1 cellular context compared by ENCODE assay signal in the genomic region with DNA sequence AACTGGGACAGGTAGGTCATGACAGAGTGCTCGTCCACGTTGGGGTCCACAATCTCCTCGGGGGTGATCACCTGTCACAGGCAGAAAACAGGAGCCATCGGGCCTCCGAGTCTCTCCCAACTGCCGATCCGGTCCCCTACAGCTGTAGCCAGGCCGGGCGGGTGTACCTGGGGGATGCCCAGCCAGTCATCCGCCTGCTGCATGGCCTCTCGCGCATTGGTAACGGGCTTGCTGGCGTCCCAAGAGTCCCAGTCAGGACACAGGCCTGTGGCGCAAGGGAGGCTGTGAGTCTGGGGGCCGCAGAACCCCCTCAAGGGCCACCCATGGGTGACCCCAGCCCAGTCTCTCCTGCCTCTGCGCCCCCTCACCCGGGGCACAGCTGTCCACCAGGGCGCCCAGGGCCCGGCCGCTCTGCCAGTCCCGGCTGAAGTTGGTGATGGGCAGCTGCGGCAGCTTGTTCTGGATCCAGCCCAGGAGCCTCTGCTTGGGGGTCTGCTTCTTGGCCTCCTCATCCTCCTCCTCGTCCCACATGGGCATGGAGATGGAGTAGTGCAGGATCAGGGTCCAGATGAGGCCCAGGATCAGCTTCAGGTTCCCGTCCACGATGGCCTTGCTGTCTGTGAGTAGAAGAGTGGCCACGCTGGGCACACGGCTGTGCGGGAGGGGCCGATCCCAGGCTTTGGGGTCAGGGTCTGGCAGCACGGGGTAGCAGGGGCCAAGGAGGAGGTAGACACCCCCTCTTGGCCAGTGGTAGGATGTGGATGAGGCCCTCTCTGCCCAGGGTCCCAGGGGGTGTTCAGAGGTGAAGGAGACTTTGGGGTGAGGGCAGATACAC.
TF ChIP-seq lines count a peak whose summit lies in the region.

No MANE protein-coding gene starts in this region.

TF ChIP-seq in K562, 482 proteins besides CTCF, POLR2A, EP300 and RAD21:
- no peak for TF ChIP-seq TAF7 (tag; IDR thresholded peaks at IDR 0.05)
- TF ChIP-seq POLR2G (IDR thresholded peaks at IDR 0.05; ENCODE audit: low read depth, low read length): peak; percentile 50; the same call in 1 of the 2 replicates
- peak; percentile 57 for TF ChIP-seq RBFOX2 (IDR thresholded peaks at IDR 0.05; ENCODE audit: low read depth, low read length)
